19 cellular contexts compared by ENCODE assay signal in the genomic region with DNA sequence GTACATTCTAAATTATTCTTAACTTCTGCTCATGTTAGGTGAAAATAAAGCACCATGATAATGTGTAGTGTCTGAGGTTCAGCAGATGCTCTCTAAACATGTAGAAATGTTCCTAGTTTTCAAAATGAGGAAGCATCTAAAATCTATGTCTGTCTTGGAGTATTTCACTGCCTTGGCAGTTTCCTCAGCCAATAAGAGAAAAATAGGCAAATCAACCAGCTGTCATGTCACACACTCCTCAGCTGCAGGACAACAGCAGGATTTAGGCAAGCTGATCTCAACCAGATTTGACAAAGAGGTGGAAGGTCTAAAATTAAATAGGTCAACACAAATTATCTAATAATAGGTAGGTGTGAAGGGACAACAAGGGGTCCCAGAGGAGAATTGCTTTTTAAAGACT.
A peak's percentile ranks its signal among the peaks of the same experiment; 100 is the strongest.
DNase-seq lines count a peak whose midpoint lies in the region; ATAC-seq, FAIRE-seq and TF ChIP-seq lines count a peak whose summit lies in the region.
"Had no signal": no experiment of that assay in that cellular context is flagged by ENCODE, and none has a peak within 500 bp of the region (broad histone marks: within the 10 kb centered on the region; RNA-seq: fewer than 3 reads in every experiment).

No MANE protein-coding gene starts in this region.

- H3K9me3 ChIP-seq in spleen (no peaks in the 10 kb centered on the region), sigmoid colon (no peaks in the 10 kb centered on the region)
- H3K9me3 ChIP-seq: gastroesophageal sphincter, neutrophil had no signal

- no peak for TF ChIP-seq POLR2A in NB4 (IDR thresholded peaks at IDR 0.05; ENCODE audit: extremely low read depth, insufficient read length)
- TF ChIP-seq POLR2A in spleen (IDR thresholded peaks at IDR 0.05), result no peak
- TF ChIP-seq POLR2A in sigmoid colon (IDR thresholded peaks at IDR 0.05), result no peak

- H3K36me3 ChIP-seq in spleen, result no peaks in the 10 kb centered on the region
- H3K36me3 ChIP-seq in sigmoid colon, result no peaks in the 10 kb centered on the region
- H3K36me3 ChIP-seq: gastroesophageal sphincter, neutrophil had no signal

- H3K27ac ChIP-seq in spleen (no peak overlapping the region), sigmoid colon (no peak overlapping the region)
- H3K27ac ChIP-seq: gastroesophageal sphincter, HL-60, neutrophil, PC-9 had no signal

- intact Hi-C loops in spleen (cut with DNase I; ENCODE audit: low total_unique reads) (no loop called here), sigmoid colon (cut with DNase I) (no loop called here)

- H3K4me1 ChIP-seq in spleen (no peaks in the 10 kb centered on the region), sigmoid colon (peaks cover 0 to 4% (median 0%) of the 10 kb centered on the region in 4 donors)

- peak; percentile 69 for ATAC-seq in HG02642 (IDR thresholded peaks at IDR 0.05; ENCODE audit: poor library complexity, unreplicated experiment)
- ATAC-seq: gastroesophageal sphincter, sciatic nerve, WTC11 had no signal

- TF ChIP-seq CTCF in NB4 (IDR thresholded peaks at IDR 0.05; ENCODE audit: low read depth, low read length), result no peak
- TF ChIP-seq CTCF in spleen (IDR thresholded peaks at IDR 0.05 in 8 of 11, conservative IDR thresholded peaks at IDR 0.05 in 3 of 11), result no peak
- TF ChIP-seq CTCF in sigmoid colon (IDR thresholded peaks at IDR 0.05), result no peak

- H3K27me3 ChIP-seq in spleen (replicated peaks in 1 of 7), result no peaks in the 10 kb centered on the region
- no peaks in the 10 kb centered on the region for H3K27me3 ChIP-seq in sigmoid colon
- H3K27me3 ChIP-seq: gastroesophageal sphincter, neutrophil had no signal

- peak; percentile 58 for DNase-seq in NB4 (ENCODE audit: low read depth)
- DNase-seq in RPMI8226, result peak; percentile 6
- peak; percentile 34 for DNase-seq in medulla oblongata (ENCODE audit: extremely low spot score)
- DNase-seq in spleen, result no peak
- no peak for DNase-seq in sigmoid colon
- DNase-seq in frontal cortex (ENCODE audit: low spot score in 2 of 2), result no peak
- DNase-seq: activated gamma-delta T cell; cerebellar nuclear complex; NCI-H2029; PC-9; stimulated activated CD4-positive, alpha-beta T cell treated with anti-CD3 and anti-CD28 coated beads, Interleukin-4, amount 100 ng/mL, for 1 hour; stimulated activated CD8-positive, alpha-beta memory T cell treated with anti-CD3 and anti-CD28 coated beads, Interleukin-4, amount 100 ng/mL, for 48 hours had no signal

- H3K4me3 ChIP-seq in NB4 (ENCODE audit: low read depth, low read length) (no peak overlapping the region), spleen (no peak overlapping the region), sigmoid colon (no peak overlapping the region)
- H3K4me3 ChIP-seq: gastroesophageal sphincter, PC-9 had no signal

- TF ChIP-seq EP300 in sigmoid colon (IDR thresholded peaks at IDR 0.05), result no peak

- no peak for FAIRE-seq in frontal cortex (lab: Jason Lieb, UNC)
- FAIRE-seq: islet of Langerhans had no signal

Comparison
In these comparisons a context has a peak if more than half of its experiments do, and no peak if none do; other contexts are left out.
1. DNase-seq: peak in NB4 (single experiment), RPMI8226 (single experiment) and medulla oblongata (single experiment); none in spleen (single experiment), sigmoid colon (single experiment) and frontal cortex (0 of 2).